20 cellular contexts compared by ENCODE assay signal in the genomic region with DNA sequence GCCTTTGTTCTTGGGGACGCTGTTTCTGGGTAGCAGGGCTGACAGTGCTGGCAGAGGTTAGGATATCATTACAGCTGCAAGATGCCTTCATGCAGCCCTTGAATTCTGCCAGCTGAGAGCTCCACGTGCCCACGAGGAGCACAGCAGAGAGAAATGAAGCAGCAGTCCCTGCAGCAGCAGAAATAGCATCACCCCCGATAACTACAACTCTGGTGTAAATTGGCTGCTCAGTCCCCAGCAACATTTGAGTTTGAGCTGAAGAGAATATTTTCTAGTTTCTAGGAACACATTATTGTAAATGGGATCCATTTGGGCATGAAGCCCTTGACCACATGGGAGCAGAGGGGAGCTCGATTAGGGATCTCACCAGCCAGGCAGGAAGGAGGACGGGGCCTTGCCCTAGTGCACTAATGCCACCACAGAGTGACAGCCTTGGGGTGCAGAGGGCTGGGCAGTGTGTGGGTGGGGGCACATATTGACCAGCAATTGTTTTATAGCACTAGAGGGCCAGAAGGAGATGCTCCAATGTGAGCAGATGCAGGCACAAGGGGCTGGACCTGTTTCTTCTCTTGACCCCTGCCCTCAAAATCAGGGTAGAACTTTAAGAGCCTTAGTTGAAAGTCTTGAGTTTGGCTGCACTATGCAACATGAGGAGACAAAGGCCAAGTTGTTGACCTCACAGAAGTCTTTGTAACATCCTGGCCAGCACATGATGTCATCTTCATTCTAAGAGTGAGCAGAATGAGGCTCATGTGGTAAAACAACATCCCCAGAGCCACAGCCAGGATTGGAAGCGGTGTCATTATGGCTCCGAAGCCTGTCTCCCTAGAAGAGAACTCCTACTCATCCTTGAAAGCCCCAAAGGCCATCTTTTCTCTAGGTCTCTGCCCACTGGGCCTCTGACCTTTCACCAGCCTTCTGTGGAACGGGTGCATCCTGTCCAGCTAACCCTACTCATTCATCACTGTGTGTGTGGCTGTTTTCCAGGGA. TPM values are rescaled to one million over a fixed set of nuclear protein-coding genes. Genes with fewer than 3 reads are reported as not detected.
DNase-seq lines count a peak whose midpoint lies in the region; ATAC-seq and TF ChIP-seq lines count a peak whose summit lies in the region.
"Had no signal": no experiment of that assay in that cellular context is flagged by ENCODE, and none has a peak within 500 bp of the region (broad histone marks: within the 10 kb centered on the region; RNA-seq: fewer than 3 reads in every experiment).

No MANE protein-coding gene starts in this region.

- H3K4me1 Mint-ChIP-seq in osteocyte (ENCODE audit: unreplicated experiment), result no peaks in the 10 kb centered on the region
- no peaks in the 10 kb centered on the region for H3K4me1 Mint-ChIP-seq in activated CD4-positive, alpha-beta memory T cell treated with anti-CD3 and anti-CD28 coated beads, Interleukin-2, amount 10 ng/mL, durations not matched to agents 7 days and 5 days
- H3K4me1 Mint-ChIP-seq: CD14-positive monocyte had no signal

- in situ Hi-C loops in GM13976 (cut with MboI; ENCODE audit: low sequenced_read_pairs, unreplicated experiment), result no loop called here

- no peak overlapping the region for H3K9ac ChIP-seq in SK-N-SH
- H3K9ac ChIP-seq: KMS-11 had no signal

- no peak overlapping the region for H3K4me3 Mint-ChIP-seq in osteocyte (ENCODE audit: unreplicated experiment)
- no peak overlapping the region for H3K4me3 Mint-ChIP-seq in activated CD4-positive, alpha-beta memory T cell treated with anti-CD3 and anti-CD28 coated beads, Interleukin-2, amount 10 ng/mL, durations not matched to agents 7 days and 5 days
- H3K4me3 Mint-ChIP-seq: CD14-positive monocyte had no signal

- TF ChIP-seq RAD21 in SK-N-SH (IDR thresholded peaks at IDR 0.05; ENCODE audit: low read length), result no peak

- no peak overlapping the region for H3K4me3 ChIP-seq in SK-N-SH (ENCODE audit: low read depth in 2 of 2, low read length in 1 of 2)
- H3K4me3 ChIP-seq in fibroblast of mammary gland (ENCODE audit: control insufficient read depth, low read depth, low read length), result no peak overlapping the region

- H3K4me2 ChIP-seq in SK-N-SH, result no peak overlapping the region
- H3K4me2 ChIP-seq: KMS-11 had no signal

- no peaks in the 10 kb centered on the region for H3F3A ChIP-seq in SK-N-SH (replicated peaks; ENCODE audit: insufficient read depth)

- TF ChIP-seq EP300 in SK-N-SH (IDR thresholded peaks at IDR 0.05; ENCODE audit: borderline replicate concordance in 1 of 2, low read depth in 1 of 2, low read length in 1 of 2), result no peak

- no peaks in the 10 kb centered on the region for H3K27me3 ChIP-seq in SK-N-SH (ENCODE audit: insufficient read depth)

- no peaks in the 10 kb centered on the region for H3K79me2 ChIP-seq in SK-N-SH (ENCODE audit: insufficient read depth)

- no peaks in the 10 kb centered on the region for H3K36me3 Mint-ChIP-seq in osteocyte (ENCODE audit: unreplicated experiment)
- no peaks in the 10 kb centered on the region for H3K36me3 Mint-ChIP-seq in activated CD4-positive, alpha-beta memory T cell treated with anti-CD3 and anti-CD28 coated beads, Interleukin-2, amount 10 ng/mL, durations not matched to agents 7 days and 5 days (ENCODE audit: low read depth)
- H3K36me3 Mint-ChIP-seq: CD14-positive monocyte had no signal

- ATAC-seq in SK-N-SH treated with all-trans-retinoic acid at 6 μM for 48 hours (no peak), GM21390 (IDR thresholded peaks at IDR 0.05; ENCODE audit: unreplicated experiment) (no peak)

- DNase-seq in SK-N-SH (no peak), GM13976 (ENCODE audit: low spot score) (peak; percentile 5), fibroblast of mammary gland (ENCODE audit: low read depth) (peak; percentile 23), osteocyte (ENCODE audit: extremely low spot score, unreplicated experiment) (peak; percentile 69)
- no peak for DNase-seq in activated CD4-positive, alpha-beta memory T cell treated with anti-CD3 and anti-CD28 coated beads, Interleukin-2, amount 10 ng/mL, durations not matched to agents 7 days and 5 days
- no peak for DNase-seq in activated naive CD4-positive, alpha-beta T cell treated with anti-CD3 and anti-CD28 coated beads, Interleukin-2, amount 50 U/mL, for 16 hours
- DNase-seq: AML-193, DND-41, GDM1, GOT3, NCI-H1436, NCI-H1930, NCI-H226, NCI-H524, NCI-H82 had no signal

- H3K36me3 ChIP-seq in SK-N-SH (replicated peaks in 1 of 2; ENCODE audit: control insufficient read depth in 1 of 2, insufficient read depth in 2 of 2, low read length in 1 of 2), result no peaks in the 10 kb centered on the region

- H3K4me1 ChIP-seq in SK-N-SH (ENCODE audit: control insufficient read depth in 1 of 2, insufficient read depth in 2 of 2, low read depth in 1 of 2, low read length in 1 of 2), result no peaks in the 10 kb centered on the region; a peak in 1 of 4 replicates

- no peaks in the 10 kb centered on the region for H4K20me1 ChIP-seq in SK-N-SH (ENCODE audit: insufficient read depth)

- H3K27me3 Mint-ChIP-seq in osteocyte (ENCODE audit: unreplicated experiment), result peaks cover 2% of the 10 kb centered on the region
- peaks cover under 1% of the 10 kb centered on the region for H3K27me3 Mint-ChIP-seq in activated CD4-positive, alpha-beta memory T cell treated with anti-CD3 and anti-CD28 coated beads, Interleukin-2, amount 10 ng/mL, durations not matched to agents 7 days and 5 days

- peaks cover 6% of the 10 kb centered on the region for H3K9me3 Mint-ChIP-seq in osteocyte (ENCODE audit: unreplicated experiment)
- H3K9me3 Mint-ChIP-seq in activated CD4-positive, alpha-beta memory T cell treated with anti-CD3 and anti-CD28 coated beads, Interleukin-2, amount 10 ng/mL, durations not matched to agents 7 days and 5 days, result no peaks in the 10 kb centered on the region

- H3K27ac ChIP-seq in SK-N-SH (ENCODE audit: low read depth in 2 of 2, low read length in 1 of 2), result no peak overlapping the region
- H3K27ac ChIP-seq: 22Rv1, KMS-11 had no signal

- WGBS in SK-N-SH (ENCODE audit: low lambda C conversion rate), result 31% methylated on average over 8 of the region's 9 CpGs

- no peaks in the 10 kb centered on the region for H3K9me3 ChIP-seq in SK-N-SH

- no peaks in the 10 kb centered on the region for H3K9me2 ChIP-seq in SK-N-SH

- no peak overlapping the region for H2AFZ ChIP-seq in SK-N-SH (ENCODE audit: low read depth)

- no peak for TF ChIP-seq CTCF in SK-N-SH (IDR thresholded peaks at IDR 0.05)
- no peak for TF ChIP-seq CTCF in GM13976 (IDR thresholded peaks at IDR 0.05; ENCODE audit: borderline replicate concordance, control extremely low read depth, extremely low read depth, insufficient read depth, missing control alignments)
- no peak for TF ChIP-seq CTCF in fibroblast of mammary gland (conservative IDR thresholded peaks at IDR 0.05; ENCODE audit: control insufficient read depth, insufficient read depth, low read depth, low read length)
- no peak for TF ChIP-seq CTCF in osteocyte (IDR thresholded peaks at IDR 0.05)

- no peak overlapping the region for H3K27ac Mint-ChIP-seq in osteocyte (ENCODE audit: unreplicated experiment)
- H3K27ac Mint-ChIP-seq in activated CD4-positive, alpha-beta memory T cell treated with anti-CD3 and anti-CD28 coated beads, Interleukin-2, amount 10 ng/mL, durations not matched to agents 7 days and 5 days, result no peak overlapping the region
- H3K27ac Mint-ChIP-seq: CD14-positive monocyte had no signal

- POLR2A ChIA-PET in SK-N-SH (lab: Yijun Ruan, JAX), result no interaction called here
- POLR2A ChIA-PET in activated CD4-positive, alpha-beta memory T cell treated with anti-CD3 and anti-CD28 coated beads, Interleukin-2, amount 10 ng/mL, durations not matched to agents 7 days and 5 days (lab: Charles Lee), result no interaction called here

- CTCF ChIA-PET in SK-N-SH (lab: Yijun Ruan, JAX), result interaction anchor here (0.7 to 1.2 kb wide), 2 partner anchors 21 to 24 kb away, joined by 3 read pairs; no protein-coding TSS in a partner anchor
- CTCF ChIA-PET in activated CD4-positive, alpha-beta memory T cell treated with anti-CD3 and anti-CD28 coated beads, Interleukin-2, amount 10 ng/mL, durations not matched to agents 7 days and 5 days (lab: Charles Lee), result no interaction called here

TF ChIP-seq in SK-N-SH treated with all-trans-retinoic acid at 6 μM for 48 hours, 23 proteins besides CTCF, POLR2A, EP300 and RAD21:
- TF ChIP-seq ZC3H10 (CRISPR knock-in tag; IDR thresholded peaks at IDR 0.05) (no peak), PPARA (CRISPR knock-in tag; IDR thresholded peaks at IDR 0.05; ENCODE audit: borderline replicate concordance) (no peak), TOX (CRISPR knock-in tag; IDR thresholded peaks at IDR 0.05; ENCODE audit: borderline replicate concordance) (no peak), ZNF565 (CRISPR knock-in tag; conservative IDR thresholded peaks at IDR 0.05; ENCODE audit: low read depth) (no peak), CSDC2 (CRISPR knock-in tag; IDR thresholded peaks at IDR 0.05) (no peak), GLIS3 (CRISPR knock-in tag; IDR thresholded peaks at IDR 0.05) (no peak), SNAI2 (CRISPR knock-in tag; IDR thresholded peaks at IDR 0.05) (no peak), ZFP3 (CRISPR knock-in tag; IDR thresholded peaks at IDR 0.05) (0 out of 2 replicates have a peak, but pooled peaks have one; percentile 32)
TF ChIP-seq in SK-N-SH treated with all-trans-retinoic acid at 6 μM for 48 hours: peak in this region for 1.

TF ChIP-seq in SK-N-SH, 30 proteins besides CTCF, POLR2A, EP300 and RAD21:
- TF ChIP-seq, protein P1, sequence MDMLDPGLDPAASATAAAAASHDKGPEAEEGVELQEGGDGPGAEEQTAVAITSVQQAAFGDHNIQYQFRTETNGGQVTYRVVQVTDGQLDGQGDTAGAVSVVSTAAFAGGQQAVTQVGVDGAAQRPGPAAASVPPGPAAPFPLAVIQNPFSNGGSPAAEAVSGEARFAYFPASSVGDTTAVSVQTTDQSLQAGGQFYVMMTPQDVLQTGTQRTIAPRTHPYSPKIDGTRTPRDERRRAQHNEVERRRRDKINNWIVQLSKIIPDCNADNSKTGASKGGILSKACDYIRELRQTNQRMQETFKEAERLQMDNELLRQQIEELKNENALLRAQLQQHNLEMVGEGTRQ (IDR thresholded peaks at IDR 0.05; ENCODE audit: borderline replicate concordance, low read depth, low read length), result no peak
- TF ChIP-seq MXI1 (IDR thresholded peaks at IDR 0.05; ENCODE audit: low read depth, low read length), result no peak
- no peak for TF ChIP-seq TAF1 (IDR thresholded peaks at IDR 0.05; ENCODE audit: borderline replicate concordance, low read depth, low read length)
- TF ChIP-seq YY1 (IDR thresholded peaks at IDR 0.05; ENCODE audit: low read depth), result no peak

RNA-seq across cellular contexts. Expression of a gene that starts 52.6 kb away (rescaled TPM):
- polyA plus RNA-seq in SK-N-SH (2012; rRNA removed), result 0.16 and 0.54 TPM in 2 replicates
- polyA plus RNA-seq in SK-N-SH (2012; cell fraction: cytosol; rRNA removed), result 0.36 and 0.88 TPM in 2 replicates
- 0.37 and 0.41 TPM in 2 replicates for polyA plus RNA-seq in SK-N-SH (2012; cell fraction: nucleus; rRNA removed)
- 0.05 and 0.08 TPM in 2 replicates for total RNA-seq in osteocyte
- total RNA-seq in activated CD4-positive, alpha-beta memory T cell treated with anti-CD3 and anti-CD28 coated beads, Interleukin-2, amount 10 ng/mL, durations not matched to agents 7 days and 5 days, result 1 to 10 TPM; 3.9 to 4.3 TPM

Comparison
In these comparisons a context has a peak if more than half of its experiments do, and no peak if none do; other contexts are left out.
1. DNase-seq: peak in GM13976 (single experiment), fibroblast of mammary gland (single experiment) and osteocyte (single experiment); none in SK-N-SH (single experiment), activated CD4-positive, alpha-beta memory T cell treated with anti-CD3 and anti-CD28 coated beads, Interleukin-2, amount 10 ng/mL, durations not matched to agents 7 days and 5 days (single experiment) and activated naive CD4-positive, alpha-beta T cell treated with anti-CD3 and anti-CD28 coated beads, Interleukin-2, amount 50 U/mL, for 16 hours (single experiment).